ENCODE assay signal across 1 cellular context in the genomic region with DNA sequence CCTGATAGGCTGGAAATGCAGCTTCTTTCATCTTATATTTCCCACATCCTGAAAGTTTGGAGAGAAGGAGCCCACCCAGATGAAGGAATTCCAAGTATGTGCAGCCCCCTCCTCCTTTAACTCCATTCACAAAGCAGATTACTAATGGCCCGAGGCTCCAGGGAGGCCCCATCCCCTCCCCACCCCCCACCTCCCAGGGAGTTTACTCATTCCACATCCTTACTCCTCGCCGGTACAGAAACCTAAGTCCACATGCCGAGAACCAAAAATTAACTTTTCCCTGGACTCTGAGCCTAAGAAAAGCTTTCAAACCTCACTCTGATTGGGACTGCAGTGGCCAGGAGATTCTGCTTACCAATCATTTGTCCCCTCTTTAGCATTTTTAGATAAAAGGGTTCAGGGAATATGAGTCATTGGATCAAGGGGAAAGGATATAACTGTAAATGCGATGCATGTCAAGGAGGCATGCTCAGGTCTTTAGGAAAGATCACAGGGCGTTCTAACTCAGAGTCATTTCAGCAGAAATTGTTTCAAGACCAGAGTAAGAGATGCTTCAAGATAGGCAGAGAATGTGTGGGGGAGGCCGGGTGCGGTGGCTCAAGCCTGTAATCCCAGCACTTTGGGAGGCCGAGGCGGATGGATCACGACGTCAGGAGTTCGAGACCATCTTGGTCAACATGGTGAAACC.
TF ChIP-seq lines count a peak whose summit lies in the region.

No MANE protein-coding gene starts in this region.

TF ChIP-seq in K562, 482 proteins besides CTCF, POLR2A, EP300 and RAD21 (continued from another document):
- TF ChIP-seq, protein P1, sequence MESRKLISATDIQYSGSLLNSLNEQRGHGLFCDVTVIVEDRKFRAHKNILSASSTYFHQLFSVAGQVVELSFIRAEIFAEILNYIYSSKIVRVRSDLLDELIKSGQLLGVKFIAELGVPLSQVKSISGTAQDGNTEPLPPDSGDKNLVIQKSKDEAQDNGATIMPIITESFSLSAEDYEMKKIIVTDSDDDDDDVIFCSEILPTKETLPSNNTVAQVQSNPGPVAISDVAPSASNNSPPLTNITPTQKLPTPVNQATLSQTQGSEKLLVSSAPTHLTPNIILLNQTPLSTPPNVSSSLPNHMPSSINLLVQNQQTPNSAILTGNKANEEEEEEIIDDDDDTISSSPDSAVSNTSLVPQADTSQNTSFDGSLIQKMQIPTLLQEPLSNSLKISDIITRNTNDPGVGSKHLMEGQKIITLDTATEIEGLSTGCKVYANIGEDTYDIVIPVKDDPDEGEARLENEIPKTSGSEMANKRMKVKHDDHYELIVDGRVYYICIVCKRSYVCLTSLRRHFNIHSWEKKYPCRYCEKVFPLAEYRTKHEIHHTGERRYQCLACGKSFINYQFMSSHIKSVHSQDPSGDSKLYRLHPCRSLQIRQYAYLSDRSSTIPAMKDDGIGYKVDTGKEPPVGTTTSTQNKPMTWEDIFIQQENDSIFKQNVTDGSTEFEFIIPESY (CRISPR knock-in tag; IDR thresholded peaks at IDR 0.05): peak; percentile 63; the same call in 1 of the 2 replicates
- no peak for TF ChIP-seq TOE1 (IDR thresholded peaks at IDR 0.05; ENCODE audit: borderline replicate concordance)
- TF ChIP-seq TOE1 (CRISPR knock-in tag; IDR thresholded peaks at IDR 0.05; ENCODE audit: borderline replicate concordance, low read depth): no peak
- no peak for TF ChIP-seq RBM25 (IDR thresholded peaks at IDR 0.05; ENCODE audit: low read depth, low read length, severe bottlenecking)
- TF ChIP-seq FOSL1 (tag; conservative IDR thresholded peaks at IDR 0.05): peak; percentile 54
- TF ChIP-seq SMARCA4 (IDR thresholded peaks at IDR 0.05): 0 out of 2 replicates have a peak, but pooled peaks have one; percentile 13
- TF ChIP-seq KDM1A (IDR thresholded peaks at IDR 0.05): peak in 1 of 2 experiments; percentile 24; a peak in 2 of 4 replicates
- 0 out of 4 replicates have a peak, but pooled peaks of 1 of the 2 experiments have one; percentile 1 for TF ChIP-seq HDAC1 (IDR thresholded peaks at IDR 0.05)
- TF ChIP-seq, protein P2, sequence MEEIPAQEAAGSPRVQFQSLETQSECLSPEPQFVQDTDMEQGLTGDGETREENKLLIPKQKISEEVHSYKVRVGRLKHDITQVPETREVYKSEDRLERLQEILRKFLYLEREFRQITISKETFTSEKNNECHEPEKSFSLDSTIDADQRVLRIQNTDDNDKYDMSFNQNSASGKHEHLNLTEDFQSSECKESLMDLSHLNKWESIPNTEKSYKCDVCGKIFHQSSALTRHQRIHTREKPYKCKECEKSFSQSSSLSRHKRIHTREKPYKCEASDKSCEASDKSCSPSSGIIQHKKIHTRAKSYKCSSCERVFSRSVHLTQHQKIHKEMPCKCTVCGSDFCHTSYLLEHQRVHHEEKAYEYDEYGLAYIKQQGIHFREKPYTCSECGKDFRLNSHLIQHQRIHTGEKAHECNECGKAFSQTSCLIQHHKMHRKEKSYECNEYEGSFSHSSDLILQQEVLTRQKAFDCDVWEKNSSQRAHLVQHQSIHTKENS (CRISPR knock-in tag; IDR thresholded peaks at IDR 0.05): no peak
- TF ChIP-seq, protein P3, sequence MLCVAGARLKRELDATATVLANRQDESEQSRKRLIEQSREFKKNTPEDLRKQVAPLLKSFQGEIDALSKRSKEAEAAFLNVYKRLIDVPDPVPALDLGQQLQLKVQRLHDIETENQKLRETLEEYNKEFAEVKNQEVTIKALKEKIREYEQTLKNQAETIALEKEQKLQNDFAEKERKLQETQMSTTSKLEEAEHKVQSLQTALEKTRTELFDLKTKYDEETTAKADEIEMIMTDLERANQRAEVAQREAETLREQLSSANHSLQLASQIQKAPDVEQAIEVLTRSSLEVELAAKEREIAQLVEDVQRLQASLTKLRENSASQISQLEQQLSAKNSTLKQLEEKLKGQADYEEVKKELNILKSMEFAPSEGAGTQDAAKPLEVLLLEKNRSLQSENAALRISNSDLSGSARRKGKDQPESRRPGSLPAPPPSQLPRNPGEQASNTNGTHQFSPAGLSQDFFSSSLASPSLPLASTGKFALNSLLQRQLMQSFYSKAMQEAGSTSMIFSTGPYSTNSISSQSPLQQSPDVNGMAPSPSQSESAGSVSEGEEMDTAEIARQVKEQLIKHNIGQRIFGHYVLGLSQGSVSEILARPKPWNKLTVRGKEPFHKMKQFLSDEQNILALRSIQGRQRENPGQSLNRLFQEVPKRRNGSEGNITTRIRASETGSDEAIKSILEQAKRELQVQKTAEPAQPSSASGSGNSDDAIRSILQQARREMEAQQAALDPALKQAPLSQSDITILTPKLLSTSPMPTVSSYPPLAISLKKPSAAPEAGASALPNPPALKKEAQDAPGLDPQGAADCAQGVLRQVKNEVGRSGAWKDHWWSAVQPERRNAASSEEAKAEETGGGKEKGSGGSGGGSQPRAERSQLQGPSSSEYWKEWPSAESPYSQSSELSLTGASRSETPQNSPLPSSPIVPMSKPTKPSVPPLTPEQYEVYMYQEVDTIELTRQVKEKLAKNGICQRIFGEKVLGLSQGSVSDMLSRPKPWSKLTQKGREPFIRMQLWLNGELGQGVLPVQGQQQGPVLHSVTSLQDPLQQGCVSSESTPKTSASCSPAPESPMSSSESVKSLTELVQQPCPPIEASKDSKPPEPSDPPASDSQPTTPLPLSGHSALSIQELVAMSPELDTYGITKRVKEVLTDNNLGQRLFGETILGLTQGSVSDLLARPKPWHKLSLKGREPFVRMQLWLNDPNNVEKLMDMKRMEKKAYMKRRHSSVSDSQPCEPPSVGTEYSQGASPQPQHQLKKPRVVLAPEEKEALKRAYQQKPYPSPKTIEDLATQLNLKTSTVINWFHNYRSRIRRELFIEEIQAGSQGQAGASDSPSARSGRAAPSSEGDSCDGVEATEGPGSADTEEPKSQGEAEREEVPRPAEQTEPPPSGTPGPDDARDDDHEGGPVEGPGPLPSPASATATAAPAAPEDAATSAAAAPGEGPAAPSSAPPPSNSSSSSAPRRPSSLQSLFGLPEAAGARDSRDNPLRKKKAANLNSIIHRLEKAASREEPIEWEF (CRISPR knock-in tag; IDR thresholded peaks at IDR 0.05): no peak
- TF ChIP-seq EGR1 (conservative IDR thresholded peaks at IDR 0.05): peak; percentile 35; the same call in 1 of the 2 replicates
- 0 out of 2 replicates have a peak, but pooled peaks have one; percentile 31 for TF ChIP-seq ZNF316 (IDR thresholded peaks at IDR 0.05)
- no peak for TF ChIP-seq NR2F6 (CRISPR knock-in tag; IDR thresholded peaks at IDR 0.05)
- TF ChIP-seq RB1 (IDR thresholded peaks at IDR 0.05; ENCODE audit: low read depth): 0 out of 2 replicates have a peak, but pooled peaks have one; percentile 23
- peak; percentile 24; the same call in 1 of the 2 replicates for TF ChIP-seq CBFA2T3 (IDR thresholded peaks at IDR 0.05)
- TF ChIP-seq, protein P4, sequence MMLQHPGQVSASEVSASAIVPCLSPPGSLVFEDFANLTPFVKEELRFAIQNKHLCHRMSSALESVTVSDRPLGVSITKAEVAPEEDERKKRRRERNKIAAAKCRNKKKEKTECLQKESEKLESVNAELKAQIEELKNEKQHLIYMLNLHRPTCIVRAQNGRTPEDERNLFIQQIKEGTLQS (IDR thresholded peaks at IDR 0.05): peak; percentile 28
- TF ChIP-seq, protein P4 (CRISPR knock-in tag; conservative IDR thresholded peaks at IDR 0.05): no peak
- TF ChIP-seq, protein P5, sequence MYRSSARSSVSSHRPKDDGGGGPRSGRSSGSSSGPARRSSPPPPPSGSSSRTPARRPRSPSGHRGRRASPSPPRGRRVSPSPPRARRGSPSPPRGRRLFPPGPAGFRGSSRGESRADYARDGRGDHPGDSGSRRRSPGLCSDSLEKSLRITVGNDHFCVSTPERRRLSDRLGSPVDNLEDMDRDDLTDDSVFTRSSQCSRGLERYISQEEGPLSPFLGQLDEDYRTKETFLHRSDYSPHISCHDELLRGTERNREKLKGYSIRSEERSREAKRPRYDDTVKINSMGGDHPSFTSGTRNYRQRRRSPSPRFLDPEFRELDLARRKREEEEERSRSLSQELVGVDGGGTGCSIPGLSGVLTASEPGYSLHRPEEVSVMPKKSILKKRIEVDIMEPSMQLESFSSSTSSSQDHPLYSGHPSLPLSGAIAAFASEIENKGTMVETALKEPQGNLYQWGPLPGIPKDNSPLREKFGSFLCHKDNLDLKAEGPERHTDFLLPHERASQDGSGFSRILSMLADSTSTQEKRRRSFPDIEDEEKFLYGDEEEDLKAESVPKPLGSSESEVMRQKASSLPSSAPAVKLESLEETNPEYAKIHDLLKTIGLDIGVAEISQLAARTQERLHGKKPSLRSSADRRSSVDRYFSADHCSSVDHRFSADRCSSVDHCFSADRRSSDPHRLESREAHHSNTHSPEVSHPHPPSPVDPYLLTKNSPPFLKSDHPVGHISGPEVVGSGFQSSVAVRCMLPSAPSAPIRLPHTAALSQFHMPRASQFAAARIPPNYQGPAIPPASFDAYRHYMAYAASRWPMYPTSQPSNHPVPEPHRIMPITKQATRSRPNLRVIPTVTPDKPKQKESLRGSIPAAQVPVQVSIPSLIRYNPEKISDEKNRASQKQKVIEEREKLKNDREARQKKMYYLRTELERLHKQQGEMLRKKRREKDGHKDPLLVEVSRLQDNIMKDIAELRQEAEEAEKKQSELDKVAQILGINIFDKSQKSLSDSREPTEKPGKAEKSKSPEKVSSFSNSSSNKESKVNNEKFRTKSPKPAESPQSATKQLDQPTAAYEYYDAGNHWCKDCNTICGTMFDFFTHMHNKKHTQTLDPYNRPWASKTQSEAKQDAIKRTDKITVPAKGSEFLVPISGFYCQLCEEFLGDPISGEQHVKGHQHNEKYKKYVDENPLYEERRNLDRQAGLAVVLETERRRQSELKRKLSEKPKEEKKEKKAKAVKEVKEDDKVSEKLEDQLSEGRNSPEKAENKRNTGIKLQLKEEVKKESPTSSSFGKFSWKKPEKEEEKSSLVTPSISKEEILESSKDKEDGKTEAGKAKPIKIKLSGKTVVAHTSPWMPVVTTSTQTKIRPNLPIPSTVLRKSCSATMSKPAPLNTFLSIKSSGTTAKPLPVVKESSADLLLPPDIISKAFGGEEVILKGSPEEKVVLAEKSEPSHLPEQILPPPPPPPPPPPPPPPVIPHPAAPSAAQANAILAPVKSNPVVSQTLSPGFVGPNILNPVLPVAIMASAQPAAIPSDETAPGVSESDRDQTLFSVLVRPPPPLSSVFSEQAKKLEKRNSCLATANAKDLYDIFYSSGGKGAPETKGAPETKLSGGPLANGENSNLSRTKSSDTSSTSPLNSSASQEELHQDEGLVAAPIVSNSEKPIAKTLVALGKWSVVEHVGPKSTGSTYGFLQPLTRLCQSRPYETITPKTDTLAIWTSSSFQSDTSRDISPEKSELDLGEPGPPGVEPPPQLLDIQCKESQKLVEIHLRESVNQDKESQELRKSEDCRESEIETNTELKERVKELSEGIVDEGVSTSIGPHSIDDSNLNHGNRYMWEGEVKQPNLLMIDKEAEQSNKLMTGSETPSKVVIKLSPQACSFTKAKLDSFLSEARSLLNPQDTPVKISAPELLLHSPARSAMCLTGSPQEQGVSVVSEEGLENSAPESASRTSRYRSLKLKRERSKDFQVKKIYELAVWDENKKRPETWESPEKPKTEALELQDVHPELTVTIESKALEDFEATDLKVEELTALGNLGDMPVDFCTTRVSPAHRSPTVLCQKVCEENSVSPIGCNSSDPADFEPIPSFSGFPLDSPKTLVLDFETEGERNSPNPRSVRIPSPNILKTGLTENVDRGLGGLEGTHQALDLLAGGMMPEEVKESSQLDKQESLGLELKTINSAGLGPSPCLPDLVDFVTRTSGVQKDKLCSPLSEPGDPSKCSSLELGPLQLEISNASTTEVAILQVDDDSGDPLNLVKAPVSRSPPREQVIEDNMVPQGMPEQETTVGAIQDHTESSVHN (IDR thresholded peaks at IDR 0.05; ENCODE audit: borderline replicate concordance in 1 of 2, low read depth in 1 of 2): no peak
- TF ChIP-seq, protein P6, sequence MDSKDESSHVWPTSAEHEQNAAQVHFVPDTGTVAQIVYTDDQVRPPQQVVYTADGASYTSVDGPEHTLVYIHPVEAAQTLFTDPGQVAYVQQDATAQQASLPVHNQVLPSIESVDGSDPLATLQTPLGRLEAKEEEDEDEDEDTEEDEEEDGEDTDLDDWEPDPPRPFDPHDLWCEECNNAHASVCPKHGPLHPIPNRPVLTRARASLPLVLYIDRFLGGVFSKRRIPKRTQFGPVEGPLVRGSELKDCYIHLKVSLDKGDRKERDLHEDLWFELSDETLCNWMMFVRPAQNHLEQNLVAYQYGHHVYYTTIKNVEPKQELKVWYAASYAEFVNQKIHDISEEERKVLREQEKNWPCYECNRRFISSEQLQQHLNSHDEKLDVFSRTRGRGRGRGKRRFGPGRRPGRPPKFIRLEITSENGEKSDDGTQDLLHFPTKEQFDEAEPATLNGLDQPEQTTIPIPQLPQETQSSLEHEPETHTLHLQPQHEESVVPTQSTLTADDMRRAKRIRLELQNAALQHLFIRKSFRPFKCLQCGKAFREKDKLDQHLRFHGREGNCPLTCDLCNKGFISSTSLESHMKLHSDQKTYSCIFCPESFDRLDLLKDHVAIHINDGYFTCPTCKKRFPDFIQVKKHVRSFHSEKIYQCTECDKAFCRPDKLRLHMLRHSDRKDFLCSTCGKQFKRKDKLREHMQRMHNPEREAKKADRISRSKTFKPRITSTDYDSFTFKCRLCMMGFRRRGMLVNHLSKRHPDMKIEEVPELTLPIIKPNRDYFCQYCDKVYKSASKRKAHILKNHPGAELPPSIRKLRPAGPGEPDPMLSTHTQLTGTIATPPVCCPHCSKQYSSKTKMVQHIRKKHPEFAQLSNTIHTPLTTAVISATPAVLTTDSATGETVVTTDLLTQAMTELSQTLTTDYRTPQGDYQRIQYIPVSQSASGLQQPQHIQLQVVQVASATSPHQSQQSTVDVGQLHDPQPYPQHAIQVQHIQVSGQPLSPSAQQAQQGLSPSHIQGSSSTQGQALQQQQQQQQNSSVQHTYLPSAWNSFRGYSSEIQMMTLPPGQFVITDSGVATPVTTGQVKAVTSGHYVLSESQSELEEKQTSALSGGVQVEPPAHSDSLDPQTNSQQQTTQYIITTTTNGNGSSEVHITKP (IDR thresholded peaks at IDR 0.05; ENCODE audit: partially characterized antibody): no peak
- 0 out of 2 replicates have a peak, but pooled peaks have one; percentile 5 for TF ChIP-seq C11orf30 (IDR thresholded peaks at IDR 0.05; ENCODE audit: low read depth)
